In the genomic region with DNA sequence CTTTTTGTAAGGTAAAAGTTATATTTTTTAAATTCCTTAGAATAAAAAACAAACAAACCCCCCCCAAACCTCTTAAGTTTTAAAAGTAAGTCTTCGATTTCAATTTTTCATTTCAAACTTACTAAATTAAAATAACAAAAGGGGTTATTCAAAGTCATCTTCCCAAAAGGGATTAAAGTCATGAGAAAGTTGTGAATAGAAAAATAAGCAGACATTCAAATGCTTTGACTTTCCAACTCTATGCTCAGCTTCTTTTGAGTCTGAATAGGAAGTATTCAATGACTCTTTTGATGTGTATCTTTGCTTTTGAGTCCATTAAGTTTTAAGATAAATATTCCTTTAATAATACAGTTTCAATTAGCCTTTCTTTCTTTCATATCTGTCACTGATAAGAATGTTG, we compare ENCODE assay signal across 27 cellular contexts.
"Had no signal": no experiment of that assay in that cellular context is flagged by ENCODE, and none has a peak within 500 bp of the region (broad histone marks: within the 10 kb centered on the region; RNA-seq: fewer than 3 reads in every experiment).

No MANE protein-coding gene starts in this region.

- H3K27ac ChIP-seq: colonic mucosa, coronary artery, epithelial cell of prostate, esophagus muscularis mucosa, esophagus squamous epithelium, foreskin keratinocyte, gastrocnemius medialis, gastroesophageal sphincter, heart left ventricle, heart right ventricle had no signal

- FAIRE-seq: colon, endometrium, endothelial cell of umbilical vein, frontal cortex had no signal

- H3K4me3 ChIP-seq: colonic mucosa, coronary artery, dorsolateral prefrontal cortex, esophagus muscularis mucosa, esophagus squamous epithelium, gastrocnemius medialis, gastroesophageal sphincter, heart left ventricle, heart right ventricle had no signal

- DNase-seq: colonic mucosa; cortex of kidney; dermis blood vessel endothelial cell; dorsolateral prefrontal cortex; effector CD4-positive, alpha-beta T cell; effector CD8-positive, alpha-beta T cell; effector memory CD4-positive, alpha-beta T cell; effector memory CD8-positive, alpha-beta T cell; endodermal cell; erythroblast; esophagus squamous epithelium; foreskin fibroblast; foreskin keratinocyte; foreskin melanocyte; gastrocnemius medialis; glutamatergic neuron; head of caudate nucleus; heart left ventricle; heart right ventricle had no signal

- H3K9me3 ChIP-seq: colonic mucosa, esophagus muscularis mucosa, esophagus squamous epithelium, gastrocnemius medialis, gastroesophageal sphincter, heart left ventricle had no signal

- H3K4me1 ChIP-seq: colonic mucosa, esophagus muscularis mucosa, esophagus squamous epithelium, foreskin keratinocyte, gastrocnemius medialis, gastroesophageal sphincter, heart left ventricle, heart right ventricle had no signal

- H3K36me3 ChIP-seq: colonic mucosa, esophagus muscularis mucosa, esophagus squamous epithelium, gastrocnemius medialis, gastroesophageal sphincter, heart left ventricle, heart right ventricle had no signal

- H3K27me3 ChIP-seq: colonic mucosa, dorsolateral prefrontal cortex, esophagus muscularis mucosa, esophagus squamous epithelium, foreskin keratinocyte, gastrocnemius medialis, gastroesophageal sphincter, heart left ventricle, heart right ventricle had no signal
